In the genomic region with DNA sequence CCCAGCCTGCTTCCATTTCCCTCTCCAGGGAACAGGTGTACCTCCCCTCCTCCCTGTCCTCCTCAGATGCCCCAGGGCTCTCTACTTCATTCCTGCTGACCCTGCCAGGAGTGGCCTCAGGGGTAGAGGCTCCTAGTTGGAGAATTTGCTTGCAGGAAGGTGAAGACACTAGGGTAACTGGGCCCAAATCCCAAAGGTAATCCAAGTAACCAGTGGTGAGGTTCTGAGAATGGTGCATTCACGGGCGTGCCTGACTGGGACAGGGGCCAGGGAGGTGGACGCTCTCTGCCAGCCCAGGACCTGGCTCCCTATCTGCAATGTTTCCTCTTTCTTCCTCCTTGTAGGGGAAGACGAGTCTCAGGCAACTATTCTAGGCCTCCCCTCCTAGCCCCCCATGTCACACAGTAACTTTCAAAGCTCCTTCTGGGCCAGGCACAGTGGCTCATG, we compare ENCODE assay signal across 13 cellular contexts. TPM values are rescaled to one million over a fixed set of nuclear protein-coding genes. Genes with fewer than 3 reads are reported as not detected.
A peak's percentile ranks its signal among the peaks of the same experiment; 100 is the strongest.
DNase-seq lines count a peak whose midpoint lies in the region; ATAC-seq and TF ChIP-seq lines count a peak whose summit lies in the region.
"Had no signal": no experiment of that assay in that cellular context is flagged by ENCODE, and none has a peak within 500 bp of the region (broad histone marks: within the 10 kb centered on the region; RNA-seq: fewer than 3 reads in every experiment).

No MANE protein-coding gene starts in this region.

- H2BK120ac ChIP-seq in IMR-90 (ENCODE audit: low read depth, low read length): no peak overlapping the region

- H3K4me2 ChIP-seq in IMR-90 (ENCODE audit: low read depth, low read length): peak overlapping the region; percentile 96; the same call in 1 of the 2 replicates

- no peak overlapping the region for H2AFZ ChIP-seq in IMR-90 (replicated peaks; ENCODE audit: low read length, poor library complexity)

- no peaks in the 10 kb centered on the region for H3K9me3 Mint-ChIP-seq in central memory CD8-positive, alpha-beta T cell
- H3K9me3 Mint-ChIP-seq in naive thymus-derived CD8-positive, alpha-beta T cell: no peaks in the 10 kb centered on the region
- H3K9me3 Mint-ChIP-seq: T-cell had no signal

- no peaks in the 10 kb centered on the region for H3K9me3 ChIP-seq in IMR-90 (ENCODE audit: control insufficient read depth, insufficient read depth, low read length)
- H3K9me3 ChIP-seq: MG63 had no signal

- CTCF ChIA-PET in IMR-90 (lab: Yijun Ruan, JAX): no interaction called here

- no peak overlapping the region for H4K5ac ChIP-seq in IMR-90 (ENCODE audit: low read depth, low read length)

- H3K9me1 ChIP-seq in IMR-90 (ENCODE audit: insufficient read depth, low read length): peaks cover 27% of the 10 kb centered on the region

- peaks cover 38% of the 10 kb centered on the region for H3K36me3 ChIP-seq in IMR-90 (ENCODE audit: control insufficient read depth, insufficient read depth, low read length)

- H4K20me1 ChIP-seq in IMR-90 (ENCODE audit: insufficient read depth, low read length): peaks cover 36% of the 10 kb centered on the region

- no CpG with 5 or more reads among the region's 4 CpGs for WGBS in IMR-90 (ENCODE audit: extremely low coverage in 2 of 2, insufficient read length in 1 of 2), 2 experiments

- no peak overlapping the region for H2BK15ac ChIP-seq in IMR-90 (ENCODE audit: low read depth, low read length)

- no peak overlapping the region for H3K23ac ChIP-seq in IMR-90 (ENCODE audit: low read depth, low read length)

- no peak overlapping the region for H3K18ac ChIP-seq in IMR-90 (ENCODE audit: low read depth, low read length)

- no peak overlapping the region for H2BK20ac ChIP-seq in IMR-90 (ENCODE audit: low read depth, low read length)

- H3K4me3 ChIP-seq in AG10803 (ENCODE audit: low read length): peak overlapping the region; percentile 90
- no peak overlapping the region for H3K4me3 ChIP-seq in IMR-90 (ENCODE audit: insufficient read depth, low read depth, low read length)
- H3K4me3 ChIP-seq: MG63 had no signal

- ATAC-seq in IMR-90 (ENCODE audit: low read depth) (no peak), HG03342 (IDR thresholded peaks at IDR 0.05; ENCODE audit: unreplicated experiment) (no peak), GM21576 (IDR thresholded peaks at IDR 0.05; ENCODE audit: unreplicated experiment) (no peak)
- ATAC-seq in central memory CD8-positive, alpha-beta T cell (replicated peaks; ENCODE audit: extremely low read depth, poor library complexity, severe bottlenecking): no peak
- no peak for ATAC-seq in naive thymus-derived CD8-positive, alpha-beta T cell
- ATAC-seq: right cardiac atrium, T-cell had no signal

- in situ Hi-C loops in IMR-90 (cut with MboI; ENCODE audit: low sequenced_read_pairs): loop anchor here (25.0 kb wide), 1 partner anchor 1246 kb away; a partner anchor contains a TSS

- no peaks in the 10 kb centered on the region for H3K27me3 Mint-ChIP-seq in central memory CD8-positive, alpha-beta T cell
- H3K27me3 Mint-ChIP-seq in naive thymus-derived CD8-positive, alpha-beta T cell: no peaks in the 10 kb centered on the region
- H3K27me3 Mint-ChIP-seq: T-cell had no signal

- POLR2A ChIA-PET in IMR-90 (lab: Charles Lee; ENCODE audit: unreplicated experiment): no interaction called here
- POLR2A ChIA-PET in naive thymus-derived CD8-positive, alpha-beta T cell (lab: Charles Lee): no interaction called here

- dilution Hi-C loops in IMR-90 (cut with HindIII; ENCODE audit: low sequenced_read_pairs, unreplicated experiment): no loop called here

- no peak overlapping the region for H3K9ac ChIP-seq in IMR-90 (ENCODE audit: low read depth, low read length)

- H4K91ac ChIP-seq in IMR-90 (ENCODE audit: insufficient read depth, low read depth, low read length): no peak overlapping the region

- no peak overlapping the region for H4K8ac ChIP-seq in IMR-90 (ENCODE audit: low read depth in 2 of 2, low read length in 2 of 2)

- no peak for TF ChIP-seq POLR2A in IMR-90 (IDR thresholded peaks at IDR 0.05; ENCODE audit: low read depth, low read length)

- peaks cover 20% of the 10 kb centered on the region for H3K4me1 ChIP-seq in IMR-90 (ENCODE audit: control insufficient read depth, insufficient read depth, low read length)

- H3K56ac ChIP-seq in IMR-90 (ENCODE audit: extremely low read depth, insufficient read depth, low read length): no peak overlapping the region

- no peak overlapping the region for H2AK5ac ChIP-seq in IMR-90 (ENCODE audit: low read depth, low read length)

- DNase-seq in AG10803 (ENCODE audit: low read depth) (no peak), IMR-90 (no peak), NCI-H2029 (lab: John Stamatoyannopoulos, UW) (no peak), Kasumi-1 (lab: John Stamatoyannopoulos, UW) (no peak)
- DNase-seq in central memory CD8-positive, alpha-beta T cell (ENCODE audit: low spot score in 2 of 2): no peak
- no peak for DNase-seq in naive thymus-derived CD8-positive, alpha-beta T cell
- DNase-seq: DMS79 treated with DMSO at 0.1 percent for 48 hours; effector memory CD4-positive, alpha-beta T cell; MG63; right cardiac atrium; T-cell had no signal

- no peak overlapping the region for H2BK5ac ChIP-seq in IMR-90 (ENCODE audit: low read depth, low read length, poor library complexity, severe bottlenecking)

- peaks cover 13% of the 10 kb centered on the region for H3K36me3 Mint-ChIP-seq in central memory CD8-positive, alpha-beta T cell (ENCODE audit: insufficient read depth)
- peaks cover 0 to 19% (median 0%) of the 10 kb centered on the region in 3 donors for H3K36me3 Mint-ChIP-seq in naive thymus-derived CD8-positive, alpha-beta T cell

- H3K27ac Mint-ChIP-seq in central memory CD8-positive, alpha-beta T cell (ENCODE audit: low read depth): peak overlapping the region; percentile 87
- peak overlapping the region in 6 of 10 donors; percentile 19 to 83 (median 48) for H3K27ac Mint-ChIP-seq in naive thymus-derived CD8-positive, alpha-beta T cell

- H3K14ac ChIP-seq in IMR-90 (replicated peaks; ENCODE audit: low read depth, low read length): no peak overlapping the region

- TF ChIP-seq RAD21 in IMR-90 (IDR thresholded peaks at IDR 0.05; ENCODE audit: low read length): no peak

- intact Hi-C loops in IMR-90 (cut with micrococcal nuclease): no loop called here

- H3K4me3 Mint-ChIP-seq in central memory CD8-positive, alpha-beta T cell: peak overlapping the region; percentile 36
- peak overlapping the region in 9 of 10 donors; percentile 44 to 90 (median 59) for H3K4me3 Mint-ChIP-seq in naive thymus-derived CD8-positive, alpha-beta T cell

- no TSS peak for BruUV-seq in IMR-90 (replicated peaks; lab: Mats Ljungman, UMichigan)

- H2AK9ac ChIP-seq in IMR-90 (replicated peaks; ENCODE audit: low read depth, low read length, poor library complexity): no peak overlapping the region

- TF ChIP-seq CTCF in AG10803 (conservative IDR thresholded peaks at IDR 0.05; ENCODE audit: low read length) (no peak), IMR-90 (conservative IDR thresholded peaks at IDR 0.05; ENCODE audit: low read depth, low read length) (no peak)

- H3K4me1 Mint-ChIP-seq in central memory CD8-positive, alpha-beta T cell: peaks cover 43% of the 10 kb centered on the region
- peaks cover 22 to 57% (median 52%) of the 10 kb centered on the region in 4 donors for H3K4me1 Mint-ChIP-seq in naive thymus-derived CD8-positive, alpha-beta T cell

- H3K27ac ChIP-seq in IMR-90 (ENCODE audit: insufficient read depth, low read length): no peak overlapping the region

- H3K4ac ChIP-seq in IMR-90 (ENCODE audit: low read depth, low read length): no peak overlapping the region

- H3K27me3 ChIP-seq in IMR-90 (ENCODE audit: control insufficient read depth, insufficient read depth, low read length): no peaks in the 10 kb centered on the region
- H3K27me3 ChIP-seq: MG63 had no signal

- peaks cover 42 to 58% of the 10 kb centered on the region in 2 experiments for H3K79me1 ChIP-seq in IMR-90 (ENCODE audit: low read depth in 1 of 2, low read length in 2 of 2)

TF ChIP-seq in IMR-90, 13 proteins besides CTCF, POLR2A, EP300 and RAD21:
- TF ChIP-seq NFE2L2 (IDR thresholded peaks at IDR 0.05; ENCODE audit: low read depth, low read length) (no peak), RFX5 (IDR thresholded peaks at IDR 0.05; ENCODE audit: low read depth, low read length) (no peak), SMC3 (IDR thresholded peaks at IDR 0.05; ENCODE audit: low read depth, low read length) (no peak), CHD1 (IDR thresholded peaks at IDR 0.05; ENCODE audit: low read depth, low read length) (no peak), MXI1 (IDR thresholded peaks at IDR 0.05; ENCODE audit: borderline replicate concordance, low read depth, low read length) (no peak), BHLHE40 (IDR thresholded peaks at IDR 0.05; ENCODE audit: low read depth, low read length) (no peak), CEBPB (IDR thresholded peaks at IDR 0.05; ENCODE audit: low read depth, low read length) (no peak)
- TF ChIP-seq, protein P1, sequence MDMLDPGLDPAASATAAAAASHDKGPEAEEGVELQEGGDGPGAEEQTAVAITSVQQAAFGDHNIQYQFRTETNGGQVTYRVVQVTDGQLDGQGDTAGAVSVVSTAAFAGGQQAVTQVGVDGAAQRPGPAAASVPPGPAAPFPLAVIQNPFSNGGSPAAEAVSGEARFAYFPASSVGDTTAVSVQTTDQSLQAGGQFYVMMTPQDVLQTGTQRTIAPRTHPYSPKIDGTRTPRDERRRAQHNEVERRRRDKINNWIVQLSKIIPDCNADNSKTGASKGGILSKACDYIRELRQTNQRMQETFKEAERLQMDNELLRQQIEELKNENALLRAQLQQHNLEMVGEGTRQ (IDR thresholded peaks at IDR 0.05; ENCODE audit: low read depth, low read length): no peak
TF ChIP-seq in IMR-90: peak in this region for 0.

RNA-seq across cellular contexts. Expression of a gene that starts 2.9 kb away (rescaled TPM):
- total RNA-seq in IMR-90 (2012; rRNA removed): 3.1 and 4.3 TPM in 2 replicates
- 26.7 and 27.1 TPM in 2 replicates for polyA plus RNA-seq in IMR-90 (2012; rRNA removed)
- polyA plus RNA-seq in IMR-90 (2012; cell fraction: cytosol; rRNA removed): 7.0 and 23.7 TPM in 2 replicates
- polyA plus RNA-seq in IMR-90 (2012; cell fraction: nucleus; rRNA removed; ENCODE audit: low replicate concordance): 3.3 and 12.5 TPM in 2 replicates
- 10 to 100 TPM; 11.8 to 12.3 TPM for total RNA-seq in naive thymus-derived CD8-positive, alpha-beta T cell
- 10 to 100 TPM in 1 of 3 donors, 1 to 10 TPM in 2; 5.6 to 10.0 (median 8.4) TPM for polyA plus RNA-seq in naive thymus-derived CD8-positive, alpha-beta T cell

RNA-seq across cellular contexts. Expression of a gene that starts 39.5 kb away (rescaled TPM):
- total RNA-seq in IMR-90 (2012; rRNA removed): 12.8 and 13.1 TPM in 2 replicates
- polyA plus RNA-seq in IMR-90 (2012; rRNA removed): 10.8 and 12.2 TPM in 2 replicates
- 5.4 and 6.9 TPM in 2 replicates for polyA plus RNA-seq in IMR-90 (2012; cell fraction: cytosol; rRNA removed)
- 33.2 and 38.5 TPM in 2 replicates for polyA plus RNA-seq in IMR-90 (2012; cell fraction: nucleus; rRNA removed; ENCODE audit: low replicate concordance)
- total RNA-seq in naive thymus-derived CD8-positive, alpha-beta T cell: 10 to 100 TPM; 59.5 to 64.5 TPM
- 10 to 100 TPM; 24.3 to 33.4 (median 30.3) TPM for polyA plus RNA-seq in naive thymus-derived CD8-positive, alpha-beta T cell
